In the genomic region with DNA sequence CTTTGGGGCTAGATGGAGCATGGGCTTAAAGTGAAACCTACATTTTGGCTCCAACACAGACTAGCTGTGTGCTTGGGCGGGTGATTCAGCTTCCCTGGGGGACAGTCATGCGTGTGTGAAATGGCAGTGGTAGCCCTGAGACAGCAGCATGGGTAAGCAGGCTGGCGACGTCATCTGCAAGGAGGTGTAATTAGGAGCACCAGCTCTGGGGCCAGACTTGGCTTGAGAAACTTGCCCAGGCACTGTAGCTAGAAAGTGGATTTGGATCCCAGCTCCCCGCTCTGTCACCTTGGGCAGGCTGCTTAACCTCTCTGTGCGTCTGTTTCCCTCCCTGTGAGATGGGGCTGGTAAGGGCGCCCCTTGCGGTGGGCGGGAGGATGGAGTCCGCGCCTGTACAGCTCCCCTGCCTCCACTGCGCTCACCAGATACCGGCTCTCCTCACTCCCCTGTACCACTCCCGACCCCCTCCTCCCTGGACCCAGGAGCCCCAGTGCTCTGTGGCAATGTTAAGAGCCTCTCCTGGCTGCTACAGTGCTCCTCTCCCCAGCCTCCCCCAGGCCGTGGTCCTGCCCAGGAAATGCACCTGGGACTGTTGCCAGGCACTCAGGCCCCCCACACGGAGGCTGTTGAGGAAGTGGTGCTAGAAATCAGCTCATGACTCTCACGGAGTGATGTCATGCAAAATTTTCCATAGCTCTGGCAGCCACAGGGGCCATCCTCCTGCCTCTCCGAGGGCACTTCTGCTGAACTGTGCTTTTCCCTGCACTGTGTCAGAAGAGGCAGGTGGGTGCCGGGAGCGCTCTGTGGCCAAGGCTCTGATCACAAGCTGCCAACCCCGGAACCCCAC, we compare ENCODE assay signal across 8 cellular contexts. TPM values are rescaled to one million over a fixed set of nuclear protein-coding genes. Genes with fewer than 3 reads are reported as not detected.
DNase-seq lines count a peak whose midpoint lies in the region; TF ChIP-seq lines count a peak whose summit lies in the region.

No MANE protein-coding gene starts in this region.

- no peaks in the 10 kb centered on the region for H3K9me3 Mint-ChIP-seq in T-helper 2 cell treated with Interferon-gamma antibody and Interleukin-4, amounts not matched to agents 5 μg/mL and 100 μg/mL, for 36 hours
- no peaks in the 10 kb centered on the region for H3K9me3 Mint-ChIP-seq in nephron progenitor cell

- peak overlapping the region; percentile 95 for H3K27ac Mint-ChIP-seq in T-helper 2 cell treated with Interferon-gamma antibody and Interleukin-4, amounts not matched to agents 5 μg/mL and 100 μg/mL, for 36 hours
- H3K27ac Mint-ChIP-seq in nephron progenitor cell: no peak overlapping the region

- H3K36me3 ChIP-seq in ascending aorta: no peaks in the 10 kb centered on the region

- no peaks in the 10 kb centered on the region for H3K27me3 Mint-ChIP-seq in T-helper 2 cell treated with Interferon-gamma antibody and Interleukin-4, amounts not matched to agents 5 μg/mL and 100 μg/mL, for 36 hours (ENCODE audit: low read depth)
- no peaks in the 10 kb centered on the region for H3K27me3 Mint-ChIP-seq in nephron progenitor cell (ENCODE audit: low read depth, poor library complexity)

- peaks cover 21% of the 10 kb centered on the region for H3K4me1 Mint-ChIP-seq in T-helper 2 cell treated with Interferon-gamma antibody and Interleukin-4, amounts not matched to agents 5 μg/mL and 100 μg/mL, for 36 hours (ENCODE audit: low read depth)
- peaks cover 37% of the 10 kb centered on the region for H3K4me1 Mint-ChIP-seq in nephron progenitor cell

- peak overlapping the region; percentile 77 for H3K4me3 Mint-ChIP-seq in T-helper 2 cell treated with Interferon-gamma antibody and Interleukin-4, amounts not matched to agents 5 μg/mL and 100 μg/mL, for 36 hours
- H3K4me3 Mint-ChIP-seq in nephron progenitor cell: no peak overlapping the region

- no peak for TF ChIP-seq POLR2A in NB4 (IDR thresholded peaks at IDR 0.05; ENCODE audit: extremely low read depth, insufficient read length)

- peak overlapping the region; percentile 81 to 84 for H3K27ac ChIP-seq in ascending aorta

- DNase-seq in GM12865 (ENCODE audit: low read depth) (peak; percentile 74), HFF-Myc (ENCODE audit: extremely low read depth, low read depth) (peak; percentile 92), NB4 (ENCODE audit: low read depth) (peak; percentile 90), ascending aorta (ENCODE audit: low spot score in 2 of 2) (peak; percentile 91 to 95), iPS-NIHi7 (ENCODE audit: extremely low spot score) (peak; percentile 58), nephron progenitor cell (no peak)
- DNase-seq in T-helper 2 cell treated with Interferon-gamma antibody and Interleukin-4, amounts not matched to agents 5 μg/mL and 100 μg/mL, for 36 hours (ENCODE audit: low spot score): peak; percentile 78
- peak; percentile 88 for DNase-seq in stimulated activated CD4-positive, alpha-beta T cell treated with anti-CD3 and anti-CD28 coated beads, Interleukin-15, amount 100 ng/mL, for 24 hours

- H3K36me3 Mint-ChIP-seq in T-helper 2 cell treated with Interferon-gamma antibody and Interleukin-4, amounts not matched to agents 5 μg/mL and 100 μg/mL, for 36 hours (ENCODE audit: low read depth): peaks cover 20% of the 10 kb centered on the region
- no peaks in the 10 kb centered on the region for H3K36me3 Mint-ChIP-seq in nephron progenitor cell (ENCODE audit: low read depth)

- H3K4me3 ChIP-seq in GM12865 (ENCODE audit: low read depth, low read length) (peak overlapping the region; percentile 7; the same call in 1 of the 2 replicates), HFF-Myc (replicated peaks; ENCODE audit: low read depth, low read length) (peak overlapping the region; percentile 15; the same call in 1 of the 2 replicates), NB4 (ENCODE audit: low read depth, low read length) (no peak overlapping the region), ascending aorta (peak overlapping the region; percentile 36 to 44)

- intact Hi-C loops in ascending aorta (cut with DNase I): loop anchor here (1.0 to 2.0 kb wide), 3 partner anchors 15 to 35 kb away; no protein-coding TSS in a partner anchor

- peaks cover 4 to 25% of the 10 kb centered on the region in 2 donors for H3K4me1 ChIP-seq in ascending aorta

- H3K9me3 ChIP-seq in ascending aorta: no peaks in the 10 kb centered on the region

- TF ChIP-seq CTCF in GM12865 (IDR thresholded peaks at IDR 0.05; ENCODE audit: insufficient read depth, low read depth, low read length, missing control alignments) (peak; percentile 93), HFF-Myc (IDR thresholded peaks at IDR 0.05; ENCODE audit: low read depth, low read length, missing control alignments) (peak; percentile 46), NB4 (IDR thresholded peaks at IDR 0.05; ENCODE audit: low read depth, low read length) (peak; percentile 88), ascending aorta (IDR thresholded peaks at IDR 0.05) (peak; percentile 36 to 50 (median 46)), nephron progenitor cell (IDR thresholded peaks at IDR 0.05) (no peak)

- no peaks in the 10 kb centered on the region for H3K27me3 ChIP-seq in ascending aorta

RNA-seq across cellular contexts. Expression of a gene that starts 44.6 kb away (rescaled TPM):
- total RNA-seq in ascending aorta: 3.0 TPM
